In genomic region chr2:127508621-127509034, GRCh38 we compare ENCODE assay signal across 8 cellular contexts.
DNase-seq lines count a peak whose midpoint lies in the region; ATAC-seq and TF ChIP-seq lines count a peak whose summit lies in the region.

No MANE protein-coding gene starts in this region.

- POLR2A ChIA-PET in RWPE1 (lab: Yijun Ruan, JAX; ENCODE audit: low non-redundant PET): no interaction called here

- H3K27ac ChIP-seq in RWPE1: no peak overlapping the region

- CTCF ChIA-PET in RWPE1 (lab: Yijun Ruan, JAX): interaction anchor here (0.5 to 1.0 kb wide), 3 partner anchors 141 to 213 kb away, joined by 4 to 5 read pairs (median 4); partner anchors contain the start of gene LIMS2

- peak; percentile 74 for DNase-seq in D341Med (ENCODE audit: low spot score)
- DNase-seq in RWPE1 (ENCODE audit: low spot score): peak; percentile 94
- peak; percentile 87 for DNase-seq in epidermal melanocyte (ENCODE audit: insufficient read length, low spot score)
- DNase-seq in midbrain (lab: John Stamatoyannopoulos, UW): peak; percentile 77
- no peak for DNase-seq in stimulated activated CD4-positive, alpha-beta T cell treated with anti-CD3 and anti-CD28 coated beads, Interleukin-2, amount 100 ng/mL, for 48 hours

- TF ChIP-seq CTCF in RWPE1 (conservative IDR thresholded peaks at IDR 0.05; ENCODE audit: low read depth): no peak

- ATAC-seq in HG03064 (IDR thresholded peaks at IDR 0.05; ENCODE audit: low read depth, unreplicated experiment) (peak; percentile 66), GM21576 (IDR thresholded peaks at IDR 0.05; ENCODE audit: unreplicated experiment) (no peak), HG03139 (IDR thresholded peaks at IDR 0.05; ENCODE audit: unreplicated experiment) (no peak)

Comparison
In these comparisons a context has a peak if more than half of its experiments do, and no peak if none do; other contexts are left out.
1. DNase-seq: peak in D341Med (single experiment), RWPE1 (single experiment), epidermal melanocyte (single experiment) and midbrain (single experiment); none in stimulated activated CD4-positive, alpha-beta T cell treated with anti-CD3 and anti-CD28 coated beads, Interleukin-2, amount 100 ng/mL, for 48 hours (0 of 2).